14 cellular contexts compared by ENCODE assay signal in the genomic region with DNA sequence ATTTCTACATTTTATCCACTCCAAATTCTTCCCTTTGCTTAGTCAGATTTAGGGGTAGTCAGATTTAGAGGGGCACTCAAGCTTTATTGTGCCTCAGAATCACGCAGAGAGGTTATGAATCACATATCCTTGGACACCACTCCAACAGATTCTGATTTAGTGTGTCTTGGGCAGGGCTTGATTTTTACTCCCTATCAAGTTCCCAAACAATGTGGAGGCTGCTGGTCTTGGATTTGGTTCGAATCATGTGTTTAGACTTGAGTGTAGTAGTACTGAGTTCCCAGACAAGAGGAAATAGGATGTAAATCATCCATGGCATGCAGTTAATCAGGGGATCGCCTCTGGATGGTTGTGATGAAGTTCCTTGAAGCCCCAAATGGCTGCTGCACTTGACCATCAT.
"Had no signal": no experiment of that assay in that cellular context is flagged by ENCODE, and none has a peak within 500 bp of the region (broad histone marks: within the 10 kb centered on the region; RNA-seq: fewer than 3 reads in every experiment).

No MANE protein-coding gene starts in this region.

- H3K4me3 ChIP-seq: adrenal gland, lung, tibial nerve, uterus had no signal

- ATAC-seq: activated naive CD4-positive, alpha-beta T cell treated with anti-CD3 and anti-CD28 coated beads, Interleukin-2, amount 50 U/mL, for 72 hours; activated T-cell treated with anti-CD3 and anti-CD28 coated beads, Interleukin-2, amount 50 U/mL, for 72 hours; effector memory CD8-positive, alpha-beta T cell; left lobe of liver; sciatic nerve had no signal

- DNase-seq: activated CD4-positive, CD25-positive, alpha-beta regulatory T cell treated with anti-CD3 and anti-CD28 coated beads, Interleukin-2, amount 50 U/mL, for 72 hours; activated gamma-delta T cell; activated T-cell treated with anti-CD3 and anti-CD28 coated beads, Interleukin-2, amount 50 U/mL, for 72 hours; adrenal gland; effector memory CD8-positive, alpha-beta T cell; stimulated activated CD8-positive, alpha-beta memory T cell treated with anti-CD3 and anti-CD28 coated beads, Interleukin-4, amount 100 ng/mL, for 48 hours; stimulated activated naive CD4-positive, alpha-beta T cell treated with Interleukin-2 at 50 U/mL for 16 hours; uterus had no signal

- H3K9me3 ChIP-seq: adrenal gland, uterus had no signal

- H3K36me3 ChIP-seq: adrenal gland, tibial nerve, uterus had no signal

- H3K27ac ChIP-seq: adrenal gland, tibial nerve, uterus, VCaP had no signal

- H3K4me1 ChIP-seq: adrenal gland, tibial nerve, uterus had no signal

- H3K27me3 ChIP-seq: adrenal gland, tibial nerve, uterus had no signal
